Comparison of ENCODE assay signal across 29 cellular contexts in genomic region chr13:30821421-30821820, GRCh38.
"Had no signal": no experiment of that assay in that cellular context is flagged by ENCODE, and none has a peak within 500 bp of the region (broad histone marks: within the 10 kb centered on the region; RNA-seq: fewer than 3 reads in every experiment).

No MANE protein-coding gene starts in this region.

- H3K4me1 ChIP-seq: gastroesophageal sphincter, parathyroid adenoma, right lobe of liver, suprapubic skin, upper lobe of right lung, uterus had no signal

- H3K36me3 Mint-ChIP-seq: mesothelial cell of epicardium; natural killer cell treated with Interleukin-12 subunit alpha and Interleukin-12 subunit beta and Interleukin-15 and Interleukin-18, amount 100 ng/mL, for 72 hours had no signal

- H3K9me3 Mint-ChIP-seq: effector memory CD8-positive, alpha-beta T cell; mesothelial cell of epicardium; naive B cell; natural killer cell treated with Interleukin-12 subunit alpha and Interleukin-12 subunit beta and Interleukin-15 and Interleukin-18, amount 100 ng/mL, for 72 hours; neural crest cell; stimulated activated naive CD8-positive, alpha-beta T cell treated with anti-CD3 and anti-CD28 coated beads, Interleukin-15, amount 100 ng/mL, for 72 hours had no signal

- ATAC-seq: effector memory CD8-positive, alpha-beta T cell; esophagus mucosa; gastroesophageal sphincter; heart right ventricle; left ventricle myocardium superior; mucosa of descending colon; natural killer cell treated with Interleukin-12 subunit alpha and Interleukin-12 subunit beta and Interleukin-15 and Interleukin-18, amount 100 ng/mL, for 72 hours; right lobe of liver; stimulated activated naive CD8-positive, alpha-beta T cell treated with anti-CD3 and anti-CD28 coated beads, Interleukin-15, amount 100 ng/mL, for 72 hours; upper lobe of right lung had no signal

- H3K4me3 Mint-ChIP-seq: effector memory CD8-positive, alpha-beta T cell; mesothelial cell of epicardium; naive B cell; natural killer cell treated with Interleukin-12 subunit alpha and Interleukin-12 subunit beta and Interleukin-15 and Interleukin-18, amount 100 ng/mL, for 72 hours; neural crest cell; stimulated activated naive CD8-positive, alpha-beta T cell treated with anti-CD3 and anti-CD28 coated beads, Interleukin-15, amount 100 ng/mL, for 72 hours had no signal

- H3K9me3 ChIP-seq: gastroesophageal sphincter, heart right ventricle, mucosa of descending colon, right lobe of liver, suprapubic skin, transverse colon, upper lobe of right lung, uterus had no signal

- H3K4me1 Mint-ChIP-seq: stimulated activated naive CD8-positive, alpha-beta T cell treated with anti-CD3 and anti-CD28 coated beads, Interleukin-15, amount 100 ng/mL, for 72 hours had no signal

- H3K27me3 ChIP-seq: gastroesophageal sphincter, right lobe of liver, suprapubic skin, transverse colon, upper lobe of right lung, uterus had no signal

- DNase-seq: dermis blood vessel endothelial cell; effector memory CD8-positive, alpha-beta T cell; foreskin fibroblast; heart right ventricle; hippocampal formation; left ventricle myocardium superior; mesenchymal stem cell; mucosa of descending colon; naive B cell; right lobe of liver; small intestine; stimulated activated CD4-positive, alpha-beta T cell treated with anti-CD3 and anti-CD28 coated beads, Interleukin-12 subunit alpha, Interleukin-12 subunit beta, amount 100 ng/mL, for 4 hours; stimulated activated CD4-positive, alpha-beta T cell treated with anti-CD3 and anti-CD28 coated beads, Interleukin-1b, Interleukin-23, amount 100 ng/mL, for 48 hours; stimulated activated CD4-positive, alpha-beta T cell treated with anti-CD3 and anti-CD28 coated beads, Interleukin-4, amount 100 ng/mL, for 1 hour; stimulated activated CD8-positive, alpha-beta memory T cell treated with anti-CD3 and anti-CD28 coated beads, Interleukin-4, amount 100 ng/mL, for 48 hours; stimulated activated naive CD4-positive, alpha-beta T cell; stimulated activated naive CD8-positive, alpha-beta T cell treated with anti-CD3 and anti-CD28 coated beads, Interleukin-15, amount 100 ng/mL, for 72 hours; transverse colon; upper lobe of right lung; uterus had no signal

- H3K4me3 ChIP-seq: coronary artery, gastroesophageal sphincter, heart right ventricle, lung, mucosa of descending colon, right lobe of liver, suprapubic skin, transverse colon, upper lobe of right lung, uterus had no signal

- H3K27ac ChIP-seq: coronary artery, gastroesophageal sphincter, heart right ventricle, parathyroid adenoma, right lobe of liver, suprapubic skin, transverse colon, upper lobe of right lung, uterus had no signal

- H3K36me3 ChIP-seq: gastroesophageal sphincter, heart right ventricle, right lobe of liver, suprapubic skin, transverse colon, upper lobe of right lung, uterus had no signal
